19 cellular contexts compared by ENCODE assay signal in genomic region chr13:71524245-71525002, GRCh38.
A peak's percentile ranks its signal among the peaks of the same experiment; 100 is the strongest.
DNase-seq lines count a peak whose midpoint lies in the region; ATAC-seq and TF ChIP-seq lines count a peak whose summit lies in the region.
"Had no signal": no experiment of that assay in that cellular context is flagged by ENCODE, and none has a peak within 500 bp of the region (broad histone marks: within the 10 kb centered on the region; RNA-seq: fewer than 3 reads in every experiment).

No MANE protein-coding gene starts in this region.

- POLR2A ChIA-PET in SK-N-SH (lab: Yijun Ruan, JAX): no interaction called here

- H3K27ac ChIP-seq in SK-N-SH (ENCODE audit: low read depth in 2 of 2, low read length in 1 of 2) (peak overlapping the region; percentile 30 to 93; a peak in 3 of 4 replicates), MM.1S (ENCODE audit: low read length) (no peak overlapping the region)
- H3K27ac ChIP-seq: ascending aorta, foreskin keratinocyte, right lobe of liver, stomach had no signal

- H3K27me3 ChIP-seq in SK-N-SH (ENCODE audit: insufficient read depth) (no peaks in the 10 kb centered on the region), MM.1S (replicated peaks; ENCODE audit: insufficient read depth, low read length) (no peaks in the 10 kb centered on the region)
- H3K27me3 ChIP-seq: ascending aorta, foreskin keratinocyte, right lobe of liver, stomach had no signal

- CTCF ChIA-PET in SK-N-SH (lab: Yijun Ruan, JAX): interaction anchor here (0.7 to 1.3 kb wide), 3 partner anchors 205 to 283 kb away, joined by 3 read pairs; no protein-coding TSS in a partner anchor

- H2AFZ ChIP-seq in SK-N-SH (ENCODE audit: low read depth): peak overlapping the region; percentile 70
- no peak overlapping the region for H2AFZ ChIP-seq in MM.1S (ENCODE audit: low read length)

- H3K9me2 ChIP-seq in SK-N-SH (no peaks in the 10 kb centered on the region), MM.1S (replicated peaks; ENCODE audit: insufficient read depth, low read length) (no peaks in the 10 kb centered on the region)

- peak in 1 of 2 experiments; percentile 10; a peak in 2 of 4 replicates for TF ChIP-seq EP300 in SK-N-SH (IDR thresholded peaks at IDR 0.05; ENCODE audit: borderline replicate concordance in 1 of 2, low read depth in 1 of 2, low read length in 1 of 2)

- H3F3A ChIP-seq in SK-N-SH (replicated peaks; ENCODE audit: insufficient read depth) (peaks cover 12% of the 10 kb centered on the region), MM.1S (ENCODE audit: insufficient read depth, low read length) (no peaks in the 10 kb centered on the region)

- H3K36me3 ChIP-seq in SK-N-SH (replicated peaks in 1 of 2; ENCODE audit: control insufficient read depth in 1 of 2, insufficient read depth in 2 of 2, low read length in 1 of 2) (no peaks in the 10 kb centered on the region), MM.1S (replicated peaks; ENCODE audit: insufficient read depth, low read length) (no peaks in the 10 kb centered on the region)
- H3K36me3 ChIP-seq: ascending aorta, right lobe of liver, stomach had no signal

- TF ChIP-seq CTCF in SK-N-SH (IDR thresholded peaks at IDR 0.05) (no peak), MM.1S (IDR thresholded peaks at IDR 0.05; ENCODE audit: low read length) (no peak)

- H3K9me3 ChIP-seq in SK-N-SH (no peaks in the 10 kb centered on the region), MM.1S (replicated peaks; ENCODE audit: insufficient read depth, low read length) (no peaks in the 10 kb centered on the region)
- H3K9me3 ChIP-seq: ascending aorta, right lobe of liver, stomach had no signal

- H3K4me3 ChIP-seq in SK-N-SH (ENCODE audit: low read depth in 2 of 2, low read length in 1 of 2) (peak overlapping the region; percentile 44 to 52), MM.1S (ENCODE audit: low read length) (no peak overlapping the region)
- H3K4me3 ChIP-seq: ascending aorta, right lobe of liver, stomach had no signal

- peak overlapping the region; percentile 71 for H3K4me2 ChIP-seq in SK-N-SH
- H3K4me2 ChIP-seq in MM.1S (ENCODE audit: low read depth, low read length): no peak overlapping the region

- ATAC-seq in HG02973 (IDR thresholded peaks at IDR 0.05; ENCODE audit: unreplicated experiment): no peak
- ATAC-seq: foreskin keratinocyte, left cardiac atrium, right lobe of liver, T-cell had no signal

- DNase-seq in D341Med (ENCODE audit: low spot score): peak; percentile 22
- DNase-seq in NCI-H1092 treated with DMSO at 0.1 percent for 48 hours (lab: John Stamatoyannopoulos, UW): peak; percentile 87
- peak; percentile 16 for DNase-seq in SK-N-SH
- peak; percentile 50 for DNase-seq in left kidney (ENCODE audit: low read depth, low spot score)
- no peak for DNase-seq in GF-D8 (lab: John Stamatoyannopoulos, UW)
- no peak for DNase-seq in MM.1S
- no peak for DNase-seq in DMS153 treated with DMSO at 0.1 percent for 48 hours (lab: John Stamatoyannopoulos, UW; ENCODE audit: unreplicated experiment)
- DNase-seq: activated CD4-positive, alpha-beta T cell treated with anti-CD3 and anti-CD28 coated beads, Interleukin-2, amount 50 U/mL, for 1 hour; activated naive CD4-positive, alpha-beta T cell treated with anti-CD3 and anti-CD28 coated beads for 36 hours; CD4-positive, alpha-beta memory T cell; foreskin keratinocyte; HCEC 1CT; left cardiac atrium; nucleus accumbens; right lobe of liver; stomach; T-cell had no signal

- peaks cover 14 to 24% of the 10 kb centered on the region in 2 experiments; a peak in 2 of 4 replicates for H3K4me1 ChIP-seq in SK-N-SH (ENCODE audit: control insufficient read depth in 1 of 2, insufficient read depth in 2 of 2, low read depth in 1 of 2, low read length in 1 of 2)
- no peaks in the 10 kb centered on the region for H3K4me1 ChIP-seq in MM.1S (ENCODE audit: low read length)
- H3K4me1 ChIP-seq: ascending aorta, foreskin keratinocyte, right lobe of liver, stomach had no signal

- H3K9ac ChIP-seq in SK-N-SH (peak overlapping the region; percentile 39; the same call in 1 of the 2 replicates), MM.1S (ENCODE audit: low read length) (no peak overlapping the region)

- peak; percentile 11 for TF ChIP-seq RAD21 in SK-N-SH (IDR thresholded peaks at IDR 0.05; ENCODE audit: low read length)

- no peaks in the 10 kb centered on the region for H4K20me1 ChIP-seq in SK-N-SH (ENCODE audit: insufficient read depth)
- no peaks in the 10 kb centered on the region for H4K20me1 ChIP-seq in MM.1S (ENCODE audit: insufficient read depth, low read length)

- WGBS in SK-N-SH (ENCODE audit: low lambda C conversion rate): 11% methylated on average over 13 of the region's 13 CpGs

- no peaks in the 10 kb centered on the region for H3K79me2 ChIP-seq in SK-N-SH (ENCODE audit: insufficient read depth)
- H3K79me2 ChIP-seq in MM.1S (ENCODE audit: low read length): no peaks in the 10 kb centered on the region

TF ChIP-seq in SK-N-SH, 30 proteins besides CTCF, POLR2A, EP300 and RAD21 (continues in another document):
- TF ChIP-seq NFIC (IDR thresholded peaks at IDR 0.05; ENCODE audit: borderline replicate concordance): no peak
- no peak for TF ChIP-seq FOXM1 (IDR thresholded peaks at IDR 0.05; ENCODE audit: low read depth)
- TF ChIP-seq, protein P1, sequence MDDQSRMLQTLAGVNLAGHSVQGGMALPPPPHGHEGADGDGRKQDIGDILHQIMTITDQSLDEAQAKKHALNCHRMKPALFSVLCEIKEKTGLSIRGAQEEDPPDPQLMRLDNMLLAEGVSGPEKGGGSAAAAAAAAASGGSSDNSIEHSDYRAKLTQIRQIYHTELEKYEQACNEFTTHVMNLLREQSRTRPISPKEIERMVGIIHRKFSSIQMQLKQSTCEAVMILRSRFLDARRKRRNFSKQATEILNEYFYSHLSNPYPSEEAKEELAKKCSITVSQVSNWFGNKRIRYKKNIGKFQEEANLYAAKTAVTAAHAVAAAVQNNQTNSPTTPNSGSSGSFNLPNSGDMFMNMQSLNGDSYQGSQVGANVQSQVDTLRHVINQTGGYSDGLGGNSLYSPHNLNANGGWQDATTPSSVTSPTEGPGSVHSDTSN (IDR thresholded peaks at IDR 0.05): peak; percentile 25; the same call in 1 of the 2 replicates
- TF ChIP-seq TEAD4 (IDR thresholded peaks at IDR 0.05; ENCODE audit: borderline replicate concordance, insufficient read depth): peak; percentile 20; the same call in 1 of the 2 replicates
- TF ChIP-seq FOXJ3 (CRISPR knock-in tag; IDR thresholded peaks at IDR 0.05): 0 out of 2 replicates have a peak, but pooled peaks have one; percentile 7
- no peak for TF ChIP-seq NRF1 (IDR thresholded peaks at IDR 0.05; ENCODE audit: low read depth, low read length)
- TF ChIP-seq RFX5 (IDR thresholded peaks at IDR 0.05; ENCODE audit: low read length): no peak
- no peak for TF ChIP-seq POLR2AphosphoS5 (IDR thresholded peaks at IDR 0.05; ENCODE audit: low read depth, low read length)
- TF ChIP-seq GABPA (IDR thresholded peaks at IDR 0.05; ENCODE audit: low read depth): no peak
- no peak for TF ChIP-seq SMC3 (IDR thresholded peaks at IDR 0.05; ENCODE audit: low read depth, low read length)
- no peak for TF ChIP-seq FOSL2 (IDR thresholded peaks at IDR 0.05; ENCODE audit: borderline replicate concordance, low read depth)
- TF ChIP-seq, protein P2, sequence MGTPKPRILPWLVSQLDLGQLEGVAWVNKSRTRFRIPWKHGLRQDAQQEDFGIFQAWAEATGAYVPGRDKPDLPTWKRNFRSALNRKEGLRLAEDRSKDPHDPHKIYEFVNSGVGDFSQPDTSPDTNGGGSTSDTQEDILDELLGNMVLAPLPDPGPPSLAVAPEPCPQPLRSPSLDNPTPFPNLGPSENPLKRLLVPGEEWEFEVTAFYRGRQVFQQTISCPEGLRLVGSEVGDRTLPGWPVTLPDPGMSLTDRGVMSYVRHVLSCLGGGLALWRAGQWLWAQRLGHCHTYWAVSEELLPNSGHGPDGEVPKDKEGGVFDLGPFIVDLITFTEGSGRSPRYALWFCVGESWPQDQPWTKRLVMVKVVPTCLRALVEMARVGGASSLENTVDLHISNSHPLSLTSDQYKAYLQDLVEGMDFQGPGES (IDR thresholded peaks at IDR 0.05; ENCODE audit: low read depth, low read length): no peak
- no peak for TF ChIP-seq USF2 (IDR thresholded peaks at IDR 0.05; ENCODE audit: borderline replicate concordance, low read depth, low read length)
- no peak for TF ChIP-seq USF1 (IDR thresholded peaks at IDR 0.05; ENCODE audit: borderline replicate concordance, low read depth)
- TF ChIP-seq TCF12 (IDR thresholded peaks at IDR 0.05): peak; percentile 55
- TF ChIP-seq RXRA (IDR thresholded peaks at IDR 0.05; ENCODE audit: borderline replicate concordance, low read depth): no peak

Comparison
In these comparisons a context has a peak if more than half of its experiments do, and no peak if none do; other contexts are left out.
1. DNase-seq: peak in D341Med (single experiment), NCI-H1092 treated with DMSO at 0.1 percent for 48 hours (single experiment), SK-N-SH (single experiment) and left kidney (single experiment); none in GF-D8 (single experiment), MM.1S (single experiment) and DMS153 treated with DMSO at 0.1 percent for 48 hours (single experiment).